In the genomic region with DNA sequence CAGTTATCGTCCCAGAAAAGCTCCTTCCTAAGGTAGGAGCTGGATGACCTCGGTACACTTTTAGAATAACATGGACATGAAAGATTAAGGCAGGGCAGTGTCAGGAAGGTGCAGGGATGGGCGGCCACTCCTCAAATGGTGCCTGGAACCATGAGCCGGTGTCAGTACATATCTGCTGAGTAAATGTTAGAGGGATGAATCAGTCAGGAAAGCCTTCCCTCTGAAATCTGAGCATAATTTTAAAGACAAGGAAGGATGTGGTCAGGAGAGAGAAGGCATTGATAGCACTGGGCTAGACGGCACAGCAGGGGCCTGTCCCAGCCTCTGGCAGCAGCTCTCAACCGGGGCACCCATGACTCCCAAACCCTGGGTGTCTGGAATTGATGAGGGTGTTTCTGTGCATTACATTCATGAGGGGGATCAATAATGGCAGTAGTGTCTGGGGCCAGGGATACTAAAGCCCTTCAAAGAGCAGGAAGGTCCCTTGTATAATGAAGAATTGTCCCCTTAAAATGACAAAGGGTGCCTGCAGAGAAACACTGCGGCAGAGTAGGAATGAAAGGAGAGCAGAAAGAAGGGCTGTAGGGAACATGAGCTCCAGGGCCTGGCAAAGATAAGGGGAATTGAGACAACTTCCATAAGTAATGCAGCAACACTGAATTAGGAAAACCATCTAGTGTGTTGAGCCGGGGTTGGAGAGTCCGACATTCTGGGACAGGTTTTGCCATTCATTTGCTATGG, we compare ENCODE assay signal across 17 cellular contexts.
A peak's percentile ranks its signal among the peaks of the same experiment; 100 is the strongest.
DNase-seq lines count a peak whose midpoint lies in the region; ATAC-seq, FAIRE-seq and TF ChIP-seq lines count a peak whose summit lies in the region.
"Had no signal": no experiment of that assay in that cellular context is flagged by ENCODE, and none has a peak within 500 bp of the region (broad histone marks: within the 10 kb centered on the region; RNA-seq: fewer than 3 reads in every experiment).

No MANE protein-coding gene starts in this region.

- peak overlapping the region; percentile 14 to 57; a peak in 2 of 4 replicates for H4K8ac ChIP-seq in IMR-90 (ENCODE audit: low read depth in 2 of 2, low read length in 2 of 2)

- dilution Hi-C loops in IMR-90 (cut with HindIII; ENCODE audit: low sequenced_read_pairs, unreplicated experiment), result no loop called here

- no TSS peak for BruUV-seq in IMR-90 (replicated peaks; lab: Mats Ljungman, UMichigan)

- DNase-seq in IMR-90 (peak; percentile 75), bronchial epithelial cell (ENCODE audit: low read depth) (peak; percentile 40), nephron progenitor cell (no peak), D341Med (ENCODE audit: low spot score) (no peak)
- no peak for DNase-seq in activated CD8-positive, alpha-beta memory T cell treated with anti-CD3 and anti-CD28 coated beads, Interleukin-2, amount 50 U/mL, for 48 hours
- DNase-seq: activated CD4-positive, CD25-positive, alpha-beta regulatory T cell; cerebellar nuclear complex; left ventricle myocardium superior; NCI-H1694; NCI-H510A treated with DMSO at 0.1 percent for 48 hours; PC-9 had no signal

- H3K9ac ChIP-seq in BLaER1 treated with 17β-estradiol and CSF1 and Interleukin-3, amounts not matched to agents 10 nM and 100 nM, result peak overlapping the region in 1 of 11 experiments; percentile 19; a peak in 1 of 22 replicates
- H3K9ac ChIP-seq in IMR-90 (ENCODE audit: low read depth, low read length), result no peak overlapping the region

- H3K4me2 ChIP-seq in BLaER1 treated with 17β-estradiol and CSF1 and Interleukin-3, amounts not matched to agents 10 nM and 100 nM, result peak overlapping the region in 9 of 11 experiments; percentile 21 to 76 (median 65); a peak in 16 of 22 replicates
- H3K4me2 ChIP-seq in IMR-90 (ENCODE audit: low read depth, low read length), result 0 out of 2 replicates have a peak overlapping the region, but pooled peaks have one; percentile 46
- H3K4me2 ChIP-seq: PC-9 had no signal

- no peaks in the 10 kb centered on the region for H4K20me1 ChIP-seq in BLaER1 treated with 17β-estradiol and CSF1 and Interleukin-3, amounts not matched to agents 10 nM and 100 nM
- 0 out of 2 replicates have a peak, but pooled peaks cover 9% of the 10 kb centered on the region for H4K20me1 ChIP-seq in IMR-90 (ENCODE audit: insufficient read depth, low read length)

- peak overlapping the region; percentile 24 for H3K14ac ChIP-seq in IMR-90 (replicated peaks; ENCODE audit: low read depth, low read length)

- intact Hi-C loops in IMR-90 (cut with micrococcal nuclease), result no loop called here

- H3K36me3 Mint-ChIP-seq in nephron progenitor cell (ENCODE audit: low read depth), result peaks cover 83% of the 10 kb centered on the region
- H3K36me3 Mint-ChIP-seq: activated naive CD8-positive, alpha-beta T cell had no signal

- H3K18ac ChIP-seq in IMR-90 (ENCODE audit: low read depth, low read length), result peak overlapping the region; percentile 68

- peak overlapping the region; percentile 60; the same call in 1 of the 2 replicates for H2AK5ac ChIP-seq in IMR-90 (ENCODE audit: low read depth, low read length)

- peak overlapping the region; percentile 12; the same call in 1 of the 2 replicates for H4K5ac ChIP-seq in IMR-90 (ENCODE audit: low read depth, low read length)

- in situ Hi-C loops in IMR-90 (cut with MboI; ENCODE audit: low sequenced_read_pairs), result no loop called here

- peaks cover 0 to 22% (median 3%) of the 10 kb centered on the region in 11 experiments; a peak in 6 of 22 replicates for H3K36me3 ChIP-seq in BLaER1 treated with 17β-estradiol and CSF1 and Interleukin-3, amounts not matched to agents 10 nM and 100 nM
- H3K36me3 ChIP-seq in IMR-90 (ENCODE audit: control insufficient read depth, insufficient read depth, low read length) (no peaks in the 10 kb centered on the region), bronchial epithelial cell (ENCODE audit: control insufficient read depth, insufficient read depth, low read length) (no peaks in the 10 kb centered on the region)
- H3K36me3 ChIP-seq: neutrophil had no signal

- peak; percentile 79 for FAIRE-seq in bronchial epithelial cell (lab: Jason Lieb, UNC)

- no peak overlapping the region for H3K56ac ChIP-seq in IMR-90 (ENCODE audit: extremely low read depth, insufficient read depth, low read length)

- peak overlapping the region; percentile 62 for H4K91ac ChIP-seq in IMR-90 (ENCODE audit: insufficient read depth, low read depth, low read length)

- CTCF ChIA-PET in IMR-90 (lab: Yijun Ruan, JAX), result interaction anchor here (0.6 to 0.7 kb wide), 2 partner anchors 65 to 399 kb away, joined by 3 read pairs; no protein-coding TSS in a partner anchor

- no peak for TF ChIP-seq POLR2A in IMR-90 (IDR thresholded peaks at IDR 0.05; ENCODE audit: low read depth, low read length)

- H3K9me3 Mint-ChIP-seq in nephron progenitor cell, result peaks cover 20% of the 10 kb centered on the region
- H3K9me3 Mint-ChIP-seq: stimulated activated naive CD8-positive, alpha-beta T cell treated with anti-CD3 and anti-CD28 coated beads, Interleukin-15, Interleukin-2, amounts not matched to agents 100 ng/mL and 50 ng/mL, for 24 hours had no signal

- WGBS in IMR-90 (ENCODE audit: extremely low coverage in 2 of 2, insufficient read length in 1 of 2), 2 experiments, result 67% methylated on average over 1 of the region's 9 CpGs; no CpG with 5 or more reads in 1 of the 2 experiments

- H3K27ac ChIP-seq in BLaER1 treated with 17β-estradiol and CSF1 and Interleukin-3, amounts not matched to agents 10 nM and 100 nM, result no peak overlapping the region
- H3K27ac ChIP-seq in IMR-90 (ENCODE audit: insufficient read depth, low read length), result peak overlapping the region; percentile 18
- H3K27ac ChIP-seq: neutrophil, PC-9 had no signal

- peaks cover 7% of the 10 kb centered on the region for H3K27me3 Mint-ChIP-seq in nephron progenitor cell (ENCODE audit: low read depth, poor library complexity)
- H3K27me3 Mint-ChIP-seq: activated naive CD8-positive, alpha-beta T cell; stimulated activated naive CD8-positive, alpha-beta T cell treated with anti-CD3 and anti-CD28 coated beads, Interleukin-15, Interleukin-2, amounts not matched to agents 100 ng/mL and 50 ng/mL, for 24 hours had no signal

- peak overlapping the region; percentile 83 for H2BK20ac ChIP-seq in IMR-90 (ENCODE audit: low read depth, low read length)

- H3K9me1 ChIP-seq in IMR-90 (ENCODE audit: insufficient read depth, low read length), result peaks cover 28% of the 10 kb centered on the region

- H2BK120ac ChIP-seq in IMR-90 (ENCODE audit: low read depth, low read length), result peak overlapping the region; percentile 76

- TF ChIP-seq CTCF in IMR-90 (conservative IDR thresholded peaks at IDR 0.05; ENCODE audit: low read depth, low read length) (no peak), bronchial epithelial cell (IDR thresholded peaks at IDR 0.05; ENCODE audit: insufficient read depth, low read length, severe bottlenecking) (no peak), nephron progenitor cell (IDR thresholded peaks at IDR 0.05) (no peak)

- no peak overlapping the region for H3K4me3 Mint-ChIP-seq in nephron progenitor cell
- H3K4me3 Mint-ChIP-seq: activated naive CD8-positive, alpha-beta T cell; stimulated activated naive CD8-positive, alpha-beta T cell treated with anti-CD3 and anti-CD28 coated beads, Interleukin-15, Interleukin-2, amounts not matched to agents 100 ng/mL and 50 ng/mL, for 24 hours had no signal

- H3K9me3 ChIP-seq in BLaER1 treated with 17β-estradiol and CSF1 and Interleukin-3, amounts not matched to agents 10 nM and 100 nM (replicated peaks in 1 of 11), result peaks cover 0 to 5% (median 3%) of the 10 kb centered on the region in 11 experiments; a peak in 8 of 22 replicates
- no peaks in the 10 kb centered on the region for H3K9me3 ChIP-seq in IMR-90 (ENCODE audit: control insufficient read depth, insufficient read depth, low read length)
- H3K9me3 ChIP-seq: neutrophil had no signal

- no peak for TF ChIP-seq RAD21 in IMR-90 (IDR thresholded peaks at IDR 0.05; ENCODE audit: low read length)

- no peaks in the 10 kb centered on the region for H3K27me3 ChIP-seq in BLaER1 treated with 17β-estradiol and CSF1 and Interleukin-3, amounts not matched to agents 10 nM and 100 nM
- no peaks in the 10 kb centered on the region for H3K27me3 ChIP-seq in IMR-90 (ENCODE audit: control insufficient read depth, insufficient read depth, low read length)
- no peaks in the 10 kb centered on the region for H3K27me3 ChIP-seq in bronchial epithelial cell (ENCODE audit: control insufficient read depth, insufficient read depth, low read length)
- H3K27me3 ChIP-seq: neutrophil had no signal

- H3K4me3 ChIP-seq in BLaER1 treated with 17β-estradiol and CSF1 and Interleukin-3, amounts not matched to agents 10 nM and 100 nM, result no peak overlapping the region
- H3K4me3 ChIP-seq in IMR-90 (ENCODE audit: insufficient read depth, low read depth, low read length) (no peak overlapping the region), bronchial epithelial cell (ENCODE audit: low read depth, low read length) (no peak overlapping the region)
- H3K4me3 ChIP-seq: PC-9 had no signal

- peak overlapping the region; percentile 16 for H2AFZ ChIP-seq in IMR-90 (replicated peaks; ENCODE audit: low read length, poor library complexity)
- H2AFZ ChIP-seq: PC-9 had no signal

- H3K4me1 Mint-ChIP-seq in nephron progenitor cell, result peaks cover 55% of the 10 kb centered on the region

- POLR2A ChIA-PET in IMR-90 (lab: Charles Lee; ENCODE audit: unreplicated experiment), result no interaction called here

- peak overlapping the region; percentile 4; the same call in 1 of the 2 replicates for H3K23ac ChIP-seq in IMR-90 (ENCODE audit: low read depth, low read length)

- H3K4me1 ChIP-seq in BLaER1 treated with 17β-estradiol and CSF1 and Interleukin-3, amounts not matched to agents 10 nM and 100 nM, result peaks cover 5 to 37% (median 14%) of the 10 kb centered on the region in 10 experiments; a peak in 19 of 20 replicates
- H3K4me1 ChIP-seq in IMR-90 (ENCODE audit: control insufficient read depth, insufficient read depth, low read length), result peaks cover 34% of the 10 kb centered on the region

- H3K79me1 ChIP-seq in IMR-90 (ENCODE audit: low read depth in 1 of 2, low read length in 2 of 2), result peaks cover 2 to 3% of the 10 kb centered on the region in 2 experiments; a peak in 1 of 4 replicates

- ATAC-seq in IMR-90 (ENCODE audit: low read depth) (peak; percentile 65), GM18517 (IDR thresholded peaks at IDR 0.05; ENCODE audit: unreplicated experiment) (no peak), GM19395 (IDR thresholded peaks at IDR 0.05; ENCODE audit: unreplicated experiment) (no peak)
- ATAC-seq: left ventricle myocardium superior had no signal

- H2BK5ac ChIP-seq in IMR-90 (ENCODE audit: low read depth, low read length, poor library complexity, severe bottlenecking), result peak overlapping the region; percentile 70

- H3K27ac Mint-ChIP-seq in nephron progenitor cell, result peak overlapping the region; percentile 84
- H3K27ac Mint-ChIP-seq: activated naive CD8-positive, alpha-beta T cell; stimulated activated naive CD8-positive, alpha-beta T cell treated with anti-CD3 and anti-CD28 coated beads, Interleukin-15, Interleukin-2, amounts not matched to agents 100 ng/mL and 50 ng/mL, for 24 hours had no signal

- H2BK15ac ChIP-seq in IMR-90 (ENCODE audit: low read depth, low read length), result peak overlapping the region; percentile 45; the same call in 2 of the 3 replicates

- H3K4ac ChIP-seq in IMR-90 (ENCODE audit: low read depth, low read length), result peak overlapping the region; percentile 74

- peak overlapping the region; percentile 90 for H2AK9ac ChIP-seq in IMR-90 (replicated peaks; ENCODE audit: low read depth, low read length, poor library complexity)

Comparison
In these comparisons a context has a peak if more than half of its experiments do, and no peak if none do; other contexts are left out.
1. DNase-seq: peak in IMR-90 (single experiment) and bronchial epithelial cell (single experiment); none in nephron progenitor cell (single experiment), activated CD8-positive, alpha-beta memory T cell treated with anti-CD3 and anti-CD28 coated beads, Interleukin-2, amount 50 U/mL, for 48 hours (single experiment) and D341Med (single experiment).